In genomic region chr22:46070215-46070721, GRCh38 we compare ENCODE assay signal across 8 cellular contexts.
DNase-seq lines count a peak whose midpoint lies in the region; ATAC-seq, FAIRE-seq and TF ChIP-seq lines count a peak whose summit lies in the region.

No MANE protein-coding gene starts in this region.

- no peak overlapping the region for H2BK12ac ChIP-seq in H1 (ENCODE audit: low read depth, low read length)

- TF ChIP-seq POLR2A in H1 (IDR thresholded peaks at IDR 0.05; ENCODE audit: control extremely low read depth in 1 of 2, low read depth in 2 of 2, low read length in 2 of 2), result no peak; a peak in 1 of 3 replicates

- no peak overlapping the region for H3K27ac ChIP-seq in H1 (ENCODE audit: low read depth, low read length)
- peak overlapping the region; percentile 100 for H3K27ac ChIP-seq in muscle layer of duodenum (ENCODE audit: low read length)
- H3K27ac ChIP-seq in urinary bladder (ENCODE audit: low read depth), result peak overlapping the region; percentile 100

- H3K27me3 ChIP-seq in H1 (replicated peaks in 1 of 4; ENCODE audit: control insufficient read depth in 3 of 4, extremely low read depth in 1 of 4, insufficient read depth in 3 of 4, low read length in 3 of 4), result peaks cover 8 to 48% (median 36%) of the 10 kb centered on the region in 4 experiments
- no peaks in the 10 kb centered on the region for H3K27me3 ChIP-seq in muscle layer of duodenum (ENCODE audit: low read depth, low read length)

- H3K14ac ChIP-seq in H1 (ENCODE audit: insufficient read length), result no peak overlapping the region

- no peak for TF ChIP-seq CTCF in H1 (IDR thresholded peaks at IDR 0.05; ENCODE audit: control extremely low read depth in 1 of 3, insufficient read depth in 1 of 3, low read depth in 1 of 3, low read length in 3 of 3)

- peak overlapping the region; percentile 71 for H4K91ac ChIP-seq in H1 (replicated peaks; ENCODE audit: insufficient read length, low read length)

- H3K79me2 ChIP-seq in H1 (ENCODE audit: control insufficient read depth in 1 of 2, insufficient read depth in 2 of 2, low read length in 2 of 2), result peaks cover 0 to 30% of the 10 kb centered on the region in 2 experiments; a peak in 3 of 4 replicates

- H3K79me1 ChIP-seq in H1 (ENCODE audit: low read depth, low read length), result 0 out of 2 replicates have a peak, but pooled peaks cover 5% of the 10 kb centered on the region

- peak overlapping the region; percentile 60 for H3K18ac ChIP-seq in H1 (ENCODE audit: extremely low read depth, low read length)

- peak; percentile 6 for ATAC-seq in SK-N-SH treated with all-trans-retinoic acid at 6 μM for 48 hours

- H3K4me2 ChIP-seq in H1 (ENCODE audit: insufficient read depth in 1 of 2, low read depth in 2 of 2, low read length in 2 of 2), result peak overlapping the region; percentile 80 to 94

- no peak overlapping the region for H2AFZ ChIP-seq in H1 (ENCODE audit: low read length)

- peak overlapping the region; percentile 62 for H3K56ac ChIP-seq in H1 (replicated peaks; ENCODE audit: insufficient read length, low read depth, low read length)

- no peak overlapping the region for H3K23ac ChIP-seq in H1 (ENCODE audit: insufficient read length)

- no peak overlapping the region for H2AK5ac ChIP-seq in H1 (ENCODE audit: low read depth, low read length)

- peak overlapping the region; percentile 71; the same call in 1 of the 2 replicates for H4K8ac ChIP-seq in H1 (ENCODE audit: extremely low read depth, insufficient read depth, low read length)

- peak overlapping the region; percentile 36 for H4K5ac ChIP-seq in H1 (ENCODE audit: insufficient read length, low read depth, low read length)

- no peak overlapping the region for H2BK20ac ChIP-seq in H1 (ENCODE audit: low read length)

- no peaks in the 10 kb centered on the region for H4K20me1 ChIP-seq in H1 (replicated peaks in 1 of 2; ENCODE audit: control insufficient read depth in 1 of 2, insufficient read depth in 2 of 2, low read length in 2 of 2)

- FAIRE-seq in H1 (lab: Jason Lieb, UNC), result no peak

- H3K4ac ChIP-seq in H1 (replicated peaks; ENCODE audit: insufficient read length, low read depth, low read length), result no peak overlapping the region

- H3K4me1 ChIP-seq in H1 (replicated peaks in 1 of 4; ENCODE audit: control insufficient read depth in 3 of 4, insufficient read depth in 4 of 4, low read length in 3 of 4), result peaks cover 0 to 27% (median 19%) of the 10 kb centered on the region in 4 experiments; a peak in 6 of 7 replicates
- peaks cover 27 to 34% of the 10 kb centered on the region in 2 donors for H3K4me1 ChIP-seq in muscle layer of duodenum (ENCODE audit: control insufficient read depth in 1 of 2, insufficient read depth in 2 of 2, low read length in 2 of 2)
- H3K4me1 ChIP-seq in urinary bladder (ENCODE audit: insufficient read depth), result no peaks in the 10 kb centered on the region

- H2BK5ac ChIP-seq in H1 (ENCODE audit: low read depth, low read length), result peak overlapping the region; percentile 24; the same call in 1 of the 2 replicates

- peaks cover 15% of the 10 kb centered on the region; the same call in 1 of the 2 replicates for H3K23me2 ChIP-seq in H1 (ENCODE audit: low read depth, low read length)

- TF ChIP-seq RAD21 in H1 (IDR thresholded peaks at IDR 0.05 in 1 of 2, conservative IDR thresholded peaks at IDR 0.05 in 1 of 2; ENCODE audit: low read depth in 2 of 2, low read length in 2 of 2), result no peak

- peak; percentile 34 for DNase-seq in activated naive CD4-positive, alpha-beta T cell treated with Interleukin-2 at 50 U/mL for 16 hours
- no peak for DNase-seq in activated naive CD4-positive, alpha-beta T cell (lab: John Stamatoyannopoulos, UW)
- DNase-seq in H1 (ENCODE audit: low read depth in 1 of 2, low spot score in 2 of 2) (peak in 1 of 2 experiments; percentile 74), OCI-M2 (lab: John Stamatoyannopoulos, UW; ENCODE audit: unreplicated experiment) (no peak), ACHN (no peak)

- 4% methylated on average over 41 of the region's 44 CpGs; no CpG with 5 or more reads in 1 of the 2 experiments for WGBS in H1 (ENCODE audit: extremely low coverage in 1 of 2, insufficient coverage in 1 of 2, insufficient read length in 1 of 2, insufficient replicate concordance in 2 of 2, low coverage in 1 of 2, low lambda C conversion rate in 2 of 2, missing lambda C conversion rate in 1 of 2), 2 experiments
- under 1% methylated on average over 44 of the region's 44 CpGs for WGBS in urinary bladder

- H3K9me3 ChIP-seq in H1 (ENCODE audit: insufficient read depth in 2 of 2, low read depth in 1 of 2, low read length in 1 of 2) (no peaks in the 10 kb centered on the region), muscle layer of duodenum (ENCODE audit: control insufficient read depth in 1 of 2, low read length in 2 of 2) (no peaks in the 10 kb centered on the region)

- TF ChIP-seq EP300 in H1 (IDR thresholded peaks at IDR 0.05; ENCODE audit: borderline replicate concordance in 1 of 2, low read depth in 2 of 2, low read length in 2 of 2), result no peak

- H3K4me3 ChIP-seq in H1 (ENCODE audit: extremely low read depth in 1 of 4, insufficient read depth in 2 of 4, low read depth in 3 of 4, low read length in 4 of 4) (peak overlapping the region; percentile 47 to 84 (median 68)), muscle layer of duodenum (ENCODE audit: low read depth in 1 of 2, low read length in 2 of 2) (peak overlapping the region; percentile 74 to 83), urinary bladder (ENCODE audit: low read depth, low read length) (peak overlapping the region; percentile 79)

- in situ Hi-C loops in ACHN (cut with HindIII; ENCODE audit: low pct_ligation_motif_present, low pct_unique_long_range_greater_than_20kb, low sequenced_read_pairs), result no loop called here

- H3K36me3 ChIP-seq in H1 (ENCODE audit: control insufficient read depth in 2 of 4, insufficient read depth in 4 of 4, low read length in 3 of 4) (no peaks in the 10 kb centered on the region; a peak in 1 of 8 replicates), muscle layer of duodenum (ENCODE audit: control insufficient read depth in 1 of 2, insufficient read depth in 2 of 2, low read length in 2 of 2) (peaks cover 0 to 33% of the 10 kb centered on the region in 2 donors), urinary bladder (ENCODE audit: insufficient read depth) (no peaks in the 10 kb centered on the region)

- POLR2A ChIA-PET in H1 (lab: Charles Lee; ENCODE audit: partially characterized antibody), result interaction anchor here (0.9 to 1.7 kb wide), 5 partner anchors 9 to 491 kb away, joined by 3 to 8 read pairs (median 3); no protein-coding TSS in a partner anchor

- H2BK120ac ChIP-seq in H1 (replicated peaks; ENCODE audit: low read depth, low read length), result no peak overlapping the region

- no peak overlapping the region; the same call in 1 of the 2 replicates for H2BK15ac ChIP-seq in H1 (ENCODE audit: low read length)

- CTCF ChIA-PET in H1 (lab: Charles Lee; ENCODE audit: partially characterized antibody), result interaction anchor here (0.6 to 1.6 kb wide), 3 partner anchors 20 to 57 kb away, joined by 3 to 4 read pairs (median 4); no protein-coding TSS in a partner anchor

- H3K9ac ChIP-seq in H1 (replicated peaks in 1 of 4; ENCODE audit: extremely low read depth in 1 of 4, low read depth in 3 of 4, low read length in 3 of 4), result peak overlapping the region in 3 of 4 experiments; percentile 20 to 45 (median 33); a peak in 4 of 7 replicates

TF ChIP-seq in SK-N-SH treated with all-trans-retinoic acid at 6 μM for 48 hours, 23 proteins besides CTCF, POLR2A, EP300 and RAD21:
- TF ChIP-seq ZC3H10 (CRISPR knock-in tag; IDR thresholded peaks at IDR 0.05) (no peak), GLIS3 (CRISPR knock-in tag; IDR thresholded peaks at IDR 0.05) (peak; percentile 74; the same call in 1 of the 2 replicates), BACH2 (CRISPR knock-in tag; IDR thresholded peaks at IDR 0.05; ENCODE audit: borderline replicate concordance) (no peak), RARB (CRISPR knock-in tag; IDR thresholded peaks at IDR 0.05) (no peak), ARNTL (CRISPR knock-in tag; IDR thresholded peaks at IDR 0.05; ENCODE audit: borderline replicate concordance, low read depth) (no peak), ZFP3 (CRISPR knock-in tag; IDR thresholded peaks at IDR 0.05) (no peak)

TF ChIP-seq in H1, 55 proteins besides CTCF, POLR2A, EP300 and RAD21 (continues in another document):
- TF ChIP-seq EZH2 (IDR thresholded peaks at IDR 0.05; ENCODE audit: low read depth, low read length, severe bottlenecking), result peak; percentile 42
- no peak for TF ChIP-seq CHD1 (IDR thresholded peaks at IDR 0.05; ENCODE audit: low read depth, low read length)
- TF ChIP-seq RBBP5 (IDR thresholded peaks at IDR 0.05; ENCODE audit: borderline replicate concordance, low read depth, low read length), result peak; percentile 72; the same call in 1 of the 2 replicates
